Comparison of ENCODE assay signal across 8 cellular contexts in genomic region chr17:74199306-74200092, GRCh38. TPM values are rescaled to one million over a fixed set of nuclear protein-coding genes. Genes with fewer than 3 reads are reported as not detected.
DNase-seq lines count a peak whose midpoint lies in the region; ATAC-seq and TF ChIP-seq lines count a peak whose summit lies in the region.

No MANE protein-coding gene starts in this region.

- H3K4me3 ChIP-seq in hepatocyte (no peak overlapping the region), skeletal muscle satellite cell (ENCODE audit: low read length) (no peak overlapping the region)

- no peaks in the 10 kb centered on the region for H3K9me3 ChIP-seq in hepatocyte (ENCODE audit: low read depth)
- H3K9me3 ChIP-seq in skeletal muscle satellite cell (replicated peaks; ENCODE audit: low read length): no peaks in the 10 kb centered on the region

- H3K9me2 ChIP-seq in hepatocyte (replicated peaks; ENCODE audit: insufficient read depth): no peaks in the 10 kb centered on the region

- ATAC-seq in GM18519 (IDR thresholded peaks at IDR 0.05; ENCODE audit: low FRiP score, unreplicated experiment): no peak
- ATAC-seq in GM18907 (IDR thresholded peaks at IDR 0.05; ENCODE audit: unreplicated experiment): no peak

- H3K27me3 ChIP-seq in hepatocyte (peaks cover 11% of the 10 kb centered on the region), skeletal muscle satellite cell (ENCODE audit: control insufficient read depth, insufficient read depth, low read length) (peaks cover 42% of the 10 kb centered on the region)

- 28% methylated on average over 34 of the region's 35 CpGs for WGBS in hepatocyte (ENCODE audit: low lambda C conversion rate, missing lambda C conversion rate)

- peaks cover 3% of the 10 kb centered on the region for H3K4me1 ChIP-seq in hepatocyte (ENCODE audit: insufficient read depth)
- no peaks in the 10 kb centered on the region for H3K4me1 ChIP-seq in skeletal muscle satellite cell (ENCODE audit: control insufficient read depth, insufficient read depth, low read length)

- H4K20me1 ChIP-seq in hepatocyte (ENCODE audit: insufficient read depth, poor library complexity, severe bottlenecking): peaks cover 2% of the 10 kb centered on the region

- H3K79me2 ChIP-seq in hepatocyte: peaks cover 9% of the 10 kb centered on the region

- H3K4me2 ChIP-seq in hepatocyte (peak overlapping the region; percentile 77), skeletal muscle satellite cell (ENCODE audit: low read length) (peak overlapping the region; percentile 73)

- H2AFZ ChIP-seq in hepatocyte: peak overlapping the region; percentile 89

- peak; percentile 99 for TF ChIP-seq CTCF in LNCAP (IDR thresholded peaks at IDR 0.05)
- TF ChIP-seq CTCF in hepatocyte (IDR thresholded peaks at IDR 0.05; ENCODE audit: poor library complexity): peak; percentile 95

- H3K9ac ChIP-seq in skeletal muscle satellite cell (ENCODE audit: low read depth, low read length): no peak overlapping the region

- peak; percentile 85 for DNase-seq in GM03348 (ENCODE audit: low spot score)
- DNase-seq in T-helper 22 cell (ENCODE audit: low read depth): peak; percentile 32
- DNase-seq in anterior cingulate cortex (lab: John Stamatoyannopoulos, UW): peak in 49 of 58 donors; percentile 10 to 79 (median 45)
- peak; percentile 82 for DNase-seq in hepatocyte (ENCODE audit: low spot score)

- no peak overlapping the region for H3K27ac ChIP-seq in hepatocyte

- H3K36me3 ChIP-seq in hepatocyte (replicated peaks; ENCODE audit: insufficient read depth, low read depth) (no peaks in the 10 kb centered on the region), skeletal muscle satellite cell (ENCODE audit: insufficient read depth, low read length) (peaks cover 8% of the 10 kb centered on the region)

RNA-seq across cellular contexts. Expression of gene RPL38, which starts 4.0 kb away (rescaled TPM):
- 264 and 276 TPM in 2 replicates for total RNA-seq in hepatocyte
- polyA plus RNA-seq in hepatocyte: 758 and 761 TPM in 2 replicates
- 347 and 718 TPM in 2 replicates for total RNA-seq in skeletal muscle satellite cell (2012; rRNA removed)

RNA-seq across cellular contexts. Expression of gene TTYH2, which starts 13.9 kb away (rescaled TPM):
- 7.1 and 7.4 TPM in 2 replicates for total RNA-seq in hepatocyte
- polyA plus RNA-seq in hepatocyte: 4.5 and 7.8 TPM in 2 replicates
- total RNA-seq in skeletal muscle satellite cell (2012; rRNA removed): 1.7 and 2.0 TPM in 2 replicates

Comparison
In these comparisons a context has a peak if more than half of its experiments do, and no peak if none do; other contexts are left out.
1. DNase-seq: peak in every context shown above with its lines; median percentile 85 in GM03348; 82 in hepatocyte; 45 in anterior cingulate cortex; 32 in T-helper 22 cell.